In the genomic region with DNA sequence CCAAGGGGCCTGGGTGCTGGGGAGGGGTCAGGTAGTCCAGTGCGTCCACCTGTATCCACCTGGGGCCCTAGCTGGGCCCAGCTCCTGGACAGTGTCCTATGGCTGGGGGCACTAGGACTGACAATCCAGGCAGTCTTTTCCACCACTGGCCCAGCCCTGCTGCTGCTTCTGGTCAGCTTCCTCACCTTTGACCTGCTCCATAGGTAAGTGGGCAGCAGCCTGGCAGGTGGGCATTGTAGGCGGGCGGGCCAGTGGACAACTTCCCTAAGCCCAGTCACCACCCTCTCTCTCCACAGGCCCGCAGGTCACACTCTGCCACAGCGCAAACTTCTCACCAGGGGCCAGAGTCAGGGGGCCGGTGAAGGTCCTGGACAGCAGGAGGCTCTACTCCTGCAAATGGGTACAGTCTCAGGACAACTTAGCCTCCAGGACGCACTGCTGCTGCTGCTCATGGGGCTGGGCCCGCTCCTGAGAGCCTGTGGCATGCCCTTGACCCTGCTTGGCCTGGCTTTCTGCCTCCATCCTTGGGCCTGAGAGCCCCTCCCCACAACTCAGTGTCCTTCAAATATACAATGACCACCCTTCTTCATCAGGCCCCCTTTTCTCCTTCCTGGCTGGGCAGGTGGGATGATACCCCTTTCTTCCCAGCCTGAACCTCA, we compare ENCODE assay signal across 25 cellular contexts. TPM values are rescaled to one million over a fixed set of nuclear protein-coding genes. Genes with fewer than 3 reads are reported as not detected.
DNase-seq lines count a peak whose midpoint lies in the region; ATAC-seq and TF ChIP-seq lines count a peak whose summit lies in the region.
"Had no signal": no experiment of that assay in that cellular context is flagged by ENCODE, and none has a peak within 500 bp of the region (broad histone marks: within the 10 kb centered on the region; RNA-seq: fewer than 3 reads in every experiment).

No MANE protein-coding gene starts in this region.

- TF ChIP-seq POLR2A in breast epithelium (IDR thresholded peaks at IDR 0.05), result no peak
- no peak for TF ChIP-seq POLR2A in uterus (IDR thresholded peaks at IDR 0.05)

- peaks cover 10% of the 10 kb centered on the region for H3K27me3 Mint-ChIP-seq in MCF 10A (ENCODE audit: insufficient read depth, unreplicated experiment)

- peak overlapping the region; percentile 59 for H2BK120ac ChIP-seq in mesenchymal stem cell (ENCODE audit: low read depth, low read length)

- no TSS peak for BruUV-seq in MCF 10A (replicated peaks; lab: Mats Ljungman, UMichigan)

- no peak overlapping the region for H3K23ac ChIP-seq in mesenchymal stem cell (ENCODE audit: low read length in 2 of 2)

- H3K36me3 Mint-ChIP-seq in MCF 10A (ENCODE audit: insufficient read depth, unreplicated experiment), result no peaks in the 10 kb centered on the region
- H3K36me3 Mint-ChIP-seq: CD14-positive monocyte, IgD-negative memory B cell had no signal

- H3K9me3 Mint-ChIP-seq in MCF 10A (ENCODE audit: unreplicated experiment), result peaks cover 17% of the 10 kb centered on the region

- H3K36me3 ChIP-seq in breast epithelium, result no peaks in the 10 kb centered on the region
- H3K36me3 ChIP-seq in mesenchymal stem cell (ENCODE audit: control insufficient read depth in 1 of 2, insufficient read depth in 2 of 2, low read depth in 1 of 2, low read length in 2 of 2), result no peaks in the 10 kb centered on the region
- H3K36me3 ChIP-seq in uterus, result no peaks in the 10 kb centered on the region
- H3K36me3 ChIP-seq: HAP-1, heart right ventricle, pancreas, sigmoid colon, thyroid gland had no signal

- H3K9me3 ChIP-seq in breast epithelium (no peaks in the 10 kb centered on the region), mesenchymal stem cell (ENCODE audit: control insufficient read depth, low read length) (peaks cover 18% of the 10 kb centered on the region), uterus (no peaks in the 10 kb centered on the region)
- H3K9me3 ChIP-seq: pancreas, thyroid gland had no signal

- H2BK5ac ChIP-seq in mesenchymal stem cell (ENCODE audit: low read depth, low read length, poor library complexity, severe bottlenecking), result no peak overlapping the region

- peak overlapping the region; percentile 68 to 94 for H3K18ac ChIP-seq in mesenchymal stem cell (ENCODE audit: low read depth in 1 of 2, low read length in 2 of 2)

- H3K14ac ChIP-seq in mesenchymal stem cell (ENCODE audit: low read length in 2 of 2), result peak overlapping the region in 1 of 2 experiments; percentile 83

- peak overlapping the region; percentile 76 to 81 for H3K4ac ChIP-seq in mesenchymal stem cell (ENCODE audit: low read depth in 1 of 2, low read length in 2 of 2)

- H3K79me1 ChIP-seq in mesenchymal stem cell (replicated peaks; ENCODE audit: low read length, poor library complexity, severe bottlenecking), result no peaks in the 10 kb centered on the region

- peak overlapping the region; percentile 78 for H4K8ac ChIP-seq in mesenchymal stem cell (ENCODE audit: low read length)

- H3K4me1 ChIP-seq in breast epithelium, result no peaks in the 10 kb centered on the region
- peaks cover 29% of the 10 kb centered on the region for H3K4me1 ChIP-seq in mesenchymal stem cell (ENCODE audit: control insufficient read depth, insufficient read depth, low read depth, low read length)
- peaks cover 0 to 13% of the 10 kb centered on the region in 2 donors for H3K4me1 ChIP-seq in uterus
- H3K4me1 ChIP-seq: HAP-1, pancreas, thyroid gland had no signal

- peak overlapping the region; percentile 92 to 96 for H2BK12ac ChIP-seq in mesenchymal stem cell (ENCODE audit: low read length in 2 of 2)

- peak overlapping the region; percentile 17 to 83 for H3K27ac ChIP-seq in breast epithelium
- peak overlapping the region; percentile 55 for H3K27ac ChIP-seq in mesenchymal stem cell (ENCODE audit: low read length, poor library complexity, severe bottlenecking)
- peak overlapping the region; percentile 62 to 89 for H3K27ac ChIP-seq in uterus
- H3K27ac ChIP-seq: pancreas, sigmoid colon, thyroid gland had no signal

- H3K4me3 Mint-ChIP-seq in MCF 10A (ENCODE audit: unreplicated experiment), result no peak overlapping the region
- H3K4me3 Mint-ChIP-seq: CD14-positive monocyte, IgD-negative memory B cell, immature natural killer cell had no signal

- no peak overlapping the region for H3K4me2 ChIP-seq in mesenchymal stem cell (ENCODE audit: low read length, poor library complexity, severe bottlenecking)

- peak overlapping the region; percentile 63 for H3K9ac ChIP-seq in mesenchymal stem cell (ENCODE audit: low read length)

- H3K4me1 Mint-ChIP-seq in MCF 10A (ENCODE audit: insufficient read depth, unreplicated experiment), result peaks cover 24% of the 10 kb centered on the region
- H3K4me1 Mint-ChIP-seq: CD14-positive monocyte had no signal

- peak overlapping the region; percentile 61 for H4K91ac ChIP-seq in mesenchymal stem cell (ENCODE audit: low read length)

- H3K27me3 ChIP-seq in breast epithelium (peaks cover 0 to 2% of the 10 kb centered on the region in 2 donors), mesenchymal stem cell (ENCODE audit: control insufficient read depth in 1 of 2, insufficient read depth in 1 of 2, low read length in 2 of 2) (peaks cover 0 to 1% of the 10 kb centered on the region in 2 experiments), uterus (no peaks in the 10 kb centered on the region)

- CTCF ChIA-PET in MCF 10A (lab: Yijun Ruan, JAX), result interaction anchor here (0.5 to 1.1 kb wide), 2 partner anchors 139 to 186 kb away, joined by 3 to 4 read pairs; no protein-coding TSS in a partner anchor

- peak overlapping the region; percentile 92 for H2AK5ac ChIP-seq in mesenchymal stem cell (ENCODE audit: low read length, severe bottlenecking)

- POLR2A ChIA-PET in MCF 10A (lab: Yijun Ruan, JAX), result interaction anchor here (0.6 to 0.9 kb wide), 4 partner anchors 14 to 94 kb away, joined by 3 read pairs; no protein-coding TSS in a partner anchor

- DNase-seq in breast epithelium (ENCODE audit: low spot score in 2 of 2) (peak in 1 of 2 donors; percentile 6), MCF 10A (ENCODE audit: unreplicated experiment) (no peak), mesenchymal stem cell (no peak), uterus (no peak), HuH-7.5 (ENCODE audit: low spot score) (no peak)
- DNase-seq: activated CD4-positive, alpha-beta T cell treated with anti-CD3 and anti-CD28 coated beads for 4 hours; activated naive CD4-positive, alpha-beta T cell treated with Interleukin-2 at 50 U/mL for 16 hours; anterior cingulate cortex; heart right ventricle; immature natural killer cell; NCI-H1694; sigmoid colon; stimulated activated naive CD4-positive, alpha-beta T cell; thyroid gland had no signal

- ATAC-seq in SK-N-SH treated with all-trans-retinoic acid at 6 μM for 48 hours, result peak; percentile 4; the same call in 2 of the 3 replicates
- no peak for ATAC-seq in HG03097 (IDR thresholded peaks at IDR 0.05; ENCODE audit: low FRiP score, unreplicated experiment)
- ATAC-seq in HG03565 (IDR thresholded peaks at IDR 0.05; ENCODE audit: unreplicated experiment), result no peak
- ATAC-seq: GM12878 had no signal

- no peak overlapping the region for H3K27ac Mint-ChIP-seq in MCF 10A (ENCODE audit: low read depth, unreplicated experiment)
- H3K27ac Mint-ChIP-seq: immature natural killer cell had no signal

- peak overlapping the region; percentile 15 for H2AFZ ChIP-seq in mesenchymal stem cell (ENCODE audit: low read depth, low read length)

- intact Hi-C loops in breast epithelium (cut with DNase I; ENCODE audit: low total_unique reads), result loop anchor here (5.0 kb wide), 1 partner anchor 873 kb away; no protein-coding TSS in a partner anchor
- intact Hi-C loops in MCF 10A (cut with micrococcal nuclease), result no loop called here
- intact Hi-C loops in uterus (cut with DNase I; ENCODE audit: low total_unique reads), result no loop called here

- WGBS in mesenchymal stem cell, result 97% methylated on average over 8 of the region's 8 CpGs

- no peak for TF ChIP-seq CTCF in breast epithelium (IDR thresholded peaks at IDR 0.05)
- TF ChIP-seq CTCF in MCF 10A (IDR thresholded peaks at IDR 0.05; ENCODE audit: unreplicated experiment), result no peak
- TF ChIP-seq CTCF in uterus (IDR thresholded peaks at IDR 0.05), result no peak

- H3K4me3 ChIP-seq in breast epithelium (no peak overlapping the region), mesenchymal stem cell (ENCODE audit: insufficient read depth in 1 of 2, low read depth in 1 of 2, low read length in 2 of 2) (peak overlapping the region in 1 of 2 experiments; percentile 31), uterus (no peak overlapping the region)
- H3K4me3 ChIP-seq: GM12878, HAP-1, heart right ventricle, pancreas, sigmoid colon, thyroid gland had no signal

- no peak overlapping the region for H2BK15ac ChIP-seq in mesenchymal stem cell (ENCODE audit: low read depth, poor library complexity, severe bottlenecking)

TF ChIP-seq in SK-N-SH treated with all-trans-retinoic acid at 6 μM for 48 hours, 23 proteins besides CTCF, POLR2A, EP300 and RAD21 (continues in another document):
- TF ChIP-seq GLIS3 (CRISPR knock-in tag; IDR thresholded peaks at IDR 0.05) (no peak), BACH2 (CRISPR knock-in tag; IDR thresholded peaks at IDR 0.05; ENCODE audit: borderline replicate concordance) (no peak), ZNF565 (CRISPR knock-in tag; conservative IDR thresholded peaks at IDR 0.05; ENCODE audit: low read depth) (no peak)

RNA-seq across cellular contexts. Expression of gene C20orf141, which starts 0.6 kb away (rescaled TPM):
- not detected for total RNA-seq in breast epithelium
- not detected in 2 replicates for total RNA-seq in MCF 10A (2022)
- polyA plus RNA-seq in mesenchymal stem cell (2013, experiment 1 of 2), result 0.18 TPM
- 0.11 TPM for polyA plus RNA-seq in mesenchymal stem cell (2013, experiment 2 of 2)
- total RNA-seq in uterus, result not detected
- total RNA-seq: A172, cerebellum, GM12878, heart right ventricle, lower leg skin, pancreas, sigmoid colon, thyroid gland had no signal
- polyA plus RNA-seq: CD14-positive monocyte, GM12878, heart right ventricle, IgD-negative memory B cell, immature natural killer cell had no signal

RNA-seq across cellular contexts. Expression of gene TMEM239, which starts 0.8 kb away (rescaled TPM):
- total RNA-seq in breast epithelium, result under 1 TPM in 1 of 3 donors, not detected in 2; under 0.01 TPM
- not detected in 2 replicates for total RNA-seq in MCF 10A (2022)
- polyA plus RNA-seq in mesenchymal stem cell (2013, experiment 1 of 2), result not detected
- polyA plus RNA-seq in mesenchymal stem cell (2013, experiment 2 of 2), result not detected
- not detected for total RNA-seq in uterus
- total RNA-seq: A172, cerebellum, GM12878, heart right ventricle, lower leg skin, pancreas, thyroid gland had no signal
- polyA plus RNA-seq: CD14-positive monocyte, GM12878, heart right ventricle, IgD-negative memory B cell, immature natural killer cell, pancreas, sigmoid colon had no signal

RNA-seq across cellular contexts. Expression of gene CPXM1, which starts 14.9 kb away (rescaled TPM):
- total RNA-seq in breast epithelium (10 to 100 TPM; 23.1 to 45.4 (median 28.5) TPM), MCF 10A (2022) (not detected in 2 replicates), uterus (100 to 1,000 TPM in 1 of 4 donors, 10 to 100 TPM in 3; 15.3 to 154 (median 19.1) TPM)
- 7.2 TPM for polyA plus RNA-seq in mesenchymal stem cell (2013, experiment 1 of 2)
- 7.2 TPM for polyA plus RNA-seq in mesenchymal stem cell (2013, experiment 2 of 2)
- total RNA-seq: A172 had no signal
- polyA plus RNA-seq: CD14-positive monocyte had no signal

RNA-seq across cellular contexts. Expression of gene PCED1A, which starts 25.1 kb away (rescaled TPM):
- total RNA-seq in breast epithelium, result 10 to 100 TPM; 23.4 to 38.0 (median 36.6) TPM
- 42.1 and 46.4 TPM in 2 replicates for total RNA-seq in MCF 10A (2022)
- 44.6 TPM for polyA plus RNA-seq in mesenchymal stem cell (2013, experiment 1 of 2)
- 43.2 TPM for polyA plus RNA-seq in mesenchymal stem cell (2013, experiment 2 of 2)
- 10 to 100 TPM; 13.5 to 43.6 (median 31.3) TPM for total RNA-seq in uterus

RNA-seq across cellular contexts. Expression of gene VPS16, which starts 25.2 kb away (rescaled TPM):
- total RNA-seq in breast epithelium, result 10 to 100 TPM; 25.3 to 34.7 (median 33.8) TPM
- 32.1 and 32.6 TPM in 2 replicates for total RNA-seq in MCF 10A (2022)
- polyA plus RNA-seq in mesenchymal stem cell (2013, experiment 1 of 2), result 25.8 TPM
- 22.7 TPM for polyA plus RNA-seq in mesenchymal stem cell (2013, experiment 2 of 2)
- total RNA-seq in uterus, result 10 to 100 TPM in 3 of 4 donors, 1 to 10 TPM in 1; 5.9 to 48.6 (median 37.9) TPM

Comparison
In these comparisons a context has a peak if more than half of its experiments do, and no peak if none do; other contexts are left out.
1. RNA of gene CPXM1, which starts 14.9 kb away (total RNA-seq): 23.1 to 45.4 TPM in breast epithelium and 15.3 to 154 TPM in uterus; not detected in MCF 10A; every median in the first group is over 10 times any median in the second.
2. Peak in every context shown above with its lines, with median percentiles within 50 percentile points of each other: H3K27ac ChIP-seq.